Comparison of ENCODE assay signal across 8 cellular contexts in genomic region chr22:29716814-29717213, GRCh38. TPM values are rescaled to one million over a fixed set of nuclear protein-coding genes. Genes with fewer than 3 reads are reported as not detected.
A peak's percentile ranks its signal among the peaks of the same experiment; 100 is the strongest.
DNase-seq lines count a peak whose midpoint lies in the region; ATAC-seq, FAIRE-seq and TF ChIP-seq lines count a peak whose summit lies in the region.

No MANE protein-coding gene starts in this region.

- peaks cover 0 to 9% of the 10 kb centered on the region in 2 donors for H3K4me1 ChIP-seq in left lung

- no peaks in the 10 kb centered on the region for H3K9me3 ChIP-seq in left lung

- H3K36me3 ChIP-seq in left lung = no peaks in the 10 kb centered on the region

- ATAC-seq in left lung = peak; percentile 95

- H3K4me3 ChIP-seq in left lung = no peak overlapping the region

- intact Hi-C loops in left lung (cut with DNase I) = no loop called here

- TF ChIP-seq CTCF in GM20000 (IDR thresholded peaks at IDR 0.05; ENCODE audit: extremely low read depth, missing control alignments) = no peak
- no peak for TF ChIP-seq CTCF in left lung (IDR thresholded peaks at IDR 0.05)
- no peak for TF ChIP-seq CTCF in D721Med (IDR thresholded peaks at IDR 0.05; ENCODE audit: insufficient read depth, missing control alignments)

- no peak overlapping the region for H3K27ac ChIP-seq in left lung

- DNase-seq in GM20000 (ENCODE audit: low spot score) (peak; percentile 71), NCI-H1048 (lab: John Stamatoyannopoulos, UW) (peak; percentile 59), T47D (ENCODE audit: low read depth in 1 of 2, low spot score in 1 of 2) (peak; percentile 64 to 81), left lung (peak in 1 of 2 donors; percentile 58), DMS79 (lab: John Stamatoyannopoulos, UW) (no peak), D721Med (ENCODE audit: insufficient read length, low spot score) (no peak), NCI-H1694 treated with DMSO at 0.1 percent for 48 hours (lab: John Stamatoyannopoulos, UW) (no peak)
- no peak for DNase-seq in activated effector memory CD4-positive, alpha-beta T cell treated with Interleukin-2 at 50 U/mL for 16 hours

- H3K27me3 ChIP-seq in left lung = peaks cover 29 to 90% of the 10 kb centered on the region in 2 donors

- FAIRE-seq in D721Med (lab: Jason Lieb, UNC) = no peak

- in situ Hi-C loops in T47D (cut with HindIII; ENCODE audit: low pct_unique_long_range_greater_than_20kb, low sequenced_read_pairs) = no loop called here

RNA-seq across cellular contexts. Expression of gene CABP7, which starts 3.0 kb away (rescaled TPM):
- total RNA-seq in left lung = not detected

RNA-seq across cellular contexts. Expression of gene ZMAT5, which starts 50.0 kb away (rescaled TPM):
- total RNA-seq in left lung = 10 to 100 TPM; 20.4 to 22.6 TPM

RNA-seq across cellular contexts. Expression of gene UQCR10, which starts 50.4 kb away (rescaled TPM):
- total RNA-seq in left lung = 100 to 1,000 TPM in 1 of 2 donors, 10 to 100 TPM in 1; 77.4 to 154 TPM

Comparison
In these comparisons a context has a peak if more than half of its experiments do, and no peak if none do; other contexts are left out.
1. DNase-seq: peak in GM20000 (single experiment), NCI-H1048 (single experiment) and T47D (2 of 2); none in activated effector memory CD4-positive, alpha-beta T cell treated with Interleukin-2 at 50 U/mL for 16 hours (single experiment), DMS79 (single experiment), D721Med (single experiment) and NCI-H1694 treated with DMSO at 0.1 percent for 48 hours (single experiment).